ENCODE assay signal across 1 cellular context in genomic region chr4:153181293-153182080, GRCh38.
TF ChIP-seq lines count a peak whose summit lies in the region.

No MANE protein-coding gene starts in this region.

TF ChIP-seq in GM23338, 12 proteins besides CTCF, POLR2A, EP300 and RAD21 (continued from another document):
- TF ChIP-seq REST (IDR thresholded peaks at IDR 0.05; ENCODE audit: unreplicated experiment) (no peak), POLR2AphosphoS5 (IDR thresholded peaks at IDR 0.05; ENCODE audit: low read depth) (no peak), EZH2 (IDR thresholded peaks at IDR 0.05; ENCODE audit: low read depth, unreplicated experiment) (no peak), ZNF331 (CRISPR knock-in tag; IDR thresholded peaks at IDR 0.05; ENCODE audit: low read depth) (no peak), NANOG (IDR thresholded peaks at IDR 0.05; ENCODE audit: borderline replicate concordance) (no peak)
